Comparison of ENCODE assay signal across 15 cellular contexts in the genomic region with DNA sequence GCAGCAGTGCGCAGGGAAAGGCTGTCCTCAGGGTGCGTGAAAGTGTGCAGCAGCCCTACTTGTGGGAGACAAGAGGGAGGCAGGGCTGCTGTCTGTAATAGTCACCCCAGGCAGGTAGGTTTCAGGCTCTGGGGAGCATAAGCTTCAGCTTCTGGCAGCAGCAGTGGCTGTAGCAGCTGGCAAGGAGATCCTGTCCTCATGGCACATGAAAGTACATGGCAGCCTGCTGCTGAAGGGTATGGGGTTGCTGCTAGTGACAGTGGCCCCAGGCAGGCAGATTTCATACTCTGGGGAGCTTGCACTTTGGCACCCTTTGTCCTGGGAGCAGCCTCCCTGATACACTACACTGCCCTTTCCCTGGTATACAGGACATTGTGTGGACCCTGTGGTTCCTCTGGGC. TPM values are rescaled to one million over a fixed set of nuclear protein-coding genes. Genes with fewer than 3 reads are reported as not detected.
DNase-seq lines count a peak whose midpoint lies in the region; ATAC-seq, FAIRE-seq and TF ChIP-seq lines count a peak whose summit lies in the region.
"Had no signal": no experiment of that assay in that cellular context is flagged by ENCODE, and none has a peak within 500 bp of the region (broad histone marks: within the 10 kb centered on the region; RNA-seq: fewer than 3 reads in every experiment).

No MANE protein-coding gene starts in this region.

- no peaks in the 10 kb centered on the region for H3K4me1 ChIP-seq in BLaER1 treated with 17β-estradiol and CSF1 and Interleukin-3, amounts not matched to agents 10 nM and 100 nM
- H3K4me1 ChIP-seq in K562 (replicated peaks in 1 of 2; ENCODE audit: control insufficient read depth in 2 of 2, insufficient read depth in 2 of 2, low read length in 2 of 2) = peaks cover 0 to 4% of the 10 kb centered on the region in 2 experiments; a peak in 2 of 5 replicates
- peaks cover 7% of the 10 kb centered on the region for H3K4me1 ChIP-seq in osteoblast (ENCODE audit: insufficient read depth, low read length)
- H3K4me1 ChIP-seq: A549 had no signal

- DNase-seq in K562 (ENCODE audit: extremely low read depth in 1 of 4, low spot score in 3 of 4) = no peak
- DNase-seq in left ventricle myocardium superior = peak; percentile 47
- DNase-seq in osteoblast (ENCODE audit: insufficient read length, low spot score, missing footprints) = no peak
- no peak for DNase-seq in AG08396 (ENCODE audit: low spot score)
- DNase-seq: CD4-positive, CD25-positive, alpha-beta regulatory T cell; DMS53; GF-D8; GM23248; H7; IMR-90 had no signal

- FAIRE-seq in K562 (lab: Jason Lieb, UNC) = no peak
- FAIRE-seq: A549, GM19239 had no signal

- WGBS in K562 (ENCODE audit: insufficient coverage, low coverage, missing lambda C conversion rate) = 100% methylated on average over 2 of the region's 2 CpGs

- H3K9me3 ChIP-seq in BLaER1 treated with 17β-estradiol and CSF1 and Interleukin-3, amounts not matched to agents 10 nM and 100 nM (replicated peaks in 1 of 11) = peaks cover 57 to 71% (median 66%) of the 10 kb centered on the region in 11 experiments
- peaks cover 19% of the 10 kb centered on the region for H3K9me3 ChIP-seq in K562 (replicated peaks; ENCODE audit: control insufficient read depth, insufficient read depth, low read depth, low read length)
- no peaks in the 10 kb centered on the region for H3K9me3 ChIP-seq in osteoblast (ENCODE audit: low read depth, low read length)

- no peaks in the 10 kb centered on the region for H3K27me3 ChIP-seq in BLaER1 treated with 17β-estradiol and CSF1 and Interleukin-3, amounts not matched to agents 10 nM and 100 nM
- H3K27me3 ChIP-seq in K562 (ENCODE audit: control insufficient read depth in 2 of 2, insufficient read depth in 2 of 2, low read length in 2 of 2) (no peaks in the 10 kb centered on the region), osteoblast (ENCODE audit: insufficient read depth, low read length) (no peaks in the 10 kb centered on the region)

- no peak for TF ChIP-seq EP300 in K562 (IDR thresholded peaks at IDR 0.05; ENCODE audit: low read length)

- H3K9ac ChIP-seq in BLaER1 treated with 17β-estradiol and CSF1 and Interleukin-3, amounts not matched to agents 10 nM and 100 nM = no peak overlapping the region
- no peak overlapping the region for H3K9ac ChIP-seq in K562 (ENCODE audit: insufficient read depth in 1 of 2, low read depth in 2 of 2, low read length in 2 of 2)
- H3K9ac ChIP-seq: GM23248 had no signal

- POLR2A ChIA-PET in K562 (lab: Yijun Ruan, JAX) = no interaction called here

- no peak for TF ChIP-seq CTCF in K562 (IDR thresholded peaks at IDR 0.05 in 2 of 3, conservative IDR thresholded peaks at IDR 0.05 in 1 of 3; ENCODE audit: insufficient read depth in 2 of 3, low read depth in 1 of 3, low read length in 3 of 3)
- no peak for TF ChIP-seq CTCF in osteoblast (IDR thresholded peaks at IDR 0.05; ENCODE audit: extremely low read depth, low read depth, low read length)

- H3K9me1 ChIP-seq in K562 (ENCODE audit: control insufficient read depth, insufficient read depth, low read length) = no peaks in the 10 kb centered on the region

- H3K79me2 ChIP-seq in K562 (ENCODE audit: control insufficient read depth, insufficient read depth, low read length) = peaks cover 12% of the 10 kb centered on the region
- H3K79me2 ChIP-seq in osteoblast (ENCODE audit: insufficient read depth, low read length) = peaks cover 29% of the 10 kb centered on the region

- 0 out of 22 replicates have a peak, but pooled peaks cover 0 to 6% (median 0%) of the 10 kb centered on the region in 11 experiments for H4K20me1 ChIP-seq in BLaER1 treated with 17β-estradiol and CSF1 and Interleukin-3, amounts not matched to agents 10 nM and 100 nM
- no peaks in the 10 kb centered on the region for H4K20me1 ChIP-seq in K562 (replicated peaks; ENCODE audit: control insufficient read depth, insufficient read depth, low read length)
- no peaks in the 10 kb centered on the region for H4K20me1 ChIP-seq in osteoblast (ENCODE audit: insufficient read depth, low read length)

- no TSS peak for BruUV-seq in K562 (replicated peaks; lab: Mats Ljungman, UMichigan)

- peak overlapping the region in 6 of 10 experiments; percentile 2 to 35 (median 13); a peak in 4 of 20 replicates for H3K4me3 ChIP-seq in BLaER1 treated with 17β-estradiol and CSF1 and Interleukin-3, amounts not matched to agents 10 nM and 100 nM
- H3K4me3 ChIP-seq in K562 (no peak overlapping the region), osteoblast (ENCODE audit: insufficient read depth, low read length) (no peak overlapping the region)
- H3K4me3 ChIP-seq: A549, GM23248 had no signal

- no peak overlapping the region for H3K4me2 ChIP-seq in BLaER1 treated with 17β-estradiol and CSF1 and Interleukin-3, amounts not matched to agents 10 nM and 100 nM
- H3K4me2 ChIP-seq in K562 (ENCODE audit: insufficient read depth, low read length) (no peak overlapping the region), osteoblast (ENCODE audit: insufficient read depth, low read length) (no peak overlapping the region)
- H3K4me2 ChIP-seq: A549 had no signal

- no peak for TF ChIP-seq POLR2A in K562 (conservative IDR thresholded peaks at IDR 0.05)

- H3K36me3 ChIP-seq in BLaER1 treated with 17β-estradiol and CSF1 and Interleukin-3, amounts not matched to agents 10 nM and 100 nM = peaks cover 51 to 90% (median 61%) of the 10 kb centered on the region in 11 experiments
- H3K36me3 ChIP-seq in K562 (ENCODE audit: control insufficient read depth, insufficient read depth, low read length) (peaks cover 27% of the 10 kb centered on the region), osteoblast (ENCODE audit: insufficient read depth, low read length) (no peaks in the 10 kb centered on the region)

- ATAC-seq in K562 (no peak), esophagus mucosa (peak; percentile 17), left ventricle myocardium superior (peak; percentile 89), HG03039 (IDR thresholded peaks at IDR 0.05; ENCODE audit: unreplicated experiment) (no peak)
- ATAC-seq: A549 had no signal

- no peak overlapping the region for H3K27ac ChIP-seq in BLaER1 treated with 17β-estradiol and CSF1 and Interleukin-3, amounts not matched to agents 10 nM and 100 nM
- H3K27ac ChIP-seq in K562 (ENCODE audit: extremely low read depth, low read depth, low read length) (no peak overlapping the region), osteoblast (ENCODE audit: low read depth, low read length) (no peak overlapping the region)
- H3K27ac ChIP-seq: A549, GM23248 had no signal

- CTCF ChIA-PET in K562 (lab: Yijun Ruan, JAX; ENCODE audit: low intra/inter-chr PET ratio) = interaction anchor here (0.6 kb wide), 1 partner anchor 66 kb away, joined by 3 read pairs; no protein-coding TSS in a partner anchor

- TF ChIP-seq RAD21 in K562 (CRISPR knock-in tag; conservative IDR thresholded peaks at IDR 0.05 in 1 of 2, IDR thresholded peaks at IDR 0.05 in 1 of 2) = no peak

- H2AFZ ChIP-seq in K562 (ENCODE audit: low read depth, low read length) = no peak overlapping the region
- H2AFZ ChIP-seq in osteoblast (ENCODE audit: low read length) = no peak overlapping the region
- H2AFZ ChIP-seq: GM23248 had no signal

- in situ Hi-C loops in K562 (cut with MboI) = no loop called here

- intact Hi-C loops in K562 (cut with micrococcal nuclease) (no loop called here), left ventricle myocardium superior (cut with micrococcal nuclease) (loop anchor here (10.0 kb wide), 1 partner anchor 66 kb away; no protein-coding TSS in a partner anchor)

RNA-seq across cellular contexts. Expression of a gene that starts 26.3 kb away (rescaled TPM):
- 218 and 257 TPM in 2 replicates for total RNA-seq in K562 (2011; cell fraction: chromatin; rRNA removed; ENCODE audit: low replicate concordance)
- 151 and 178 TPM in 2 replicates for total RNA-seq in K562 (2011; cell fraction: nucleolus; rRNA removed)
- 203 and 242 TPM in 2 replicates for total RNA-seq in K562 (2011; cell fraction: nucleoplasm; rRNA removed)
- total RNA-seq in K562 (2014; rRNA removed) (22.7 and 26.9 TPM in 2 replicates), K562 (2014; rRNA removed; fragmentation: Illumina TruSeq; extraction: Trizol) (29.3 and 30.2 TPM in 2 replicates), K562 (2015; rRNA removed; fragmentation: Illumina TruSeq; extraction: Trizol) (25.0 and 27.4 TPM in 2 replicates), K562 (2021) (32.7 and 33.2 TPM in 2 replicates), esophagus mucosa (28.2 TPM), left ventricle myocardium superior (77.9 TPM), osteoblast (44.9 and 48.9 TPM in 2 replicates)
- polyA plus RNA-seq in K562 (2011; rRNA removed) (51.7 and 66.5 TPM in 2 replicates), K562 (2014; fragmentation: Illumina TruSeq; extraction: Trizol) (32.2 and 40.1 TPM in 2 replicates), K562 (2014; fragmentation: Nextera tagmentation; extraction: Ambion mirVana) (1 to 10 TPM; 2.4 to 5.9 TPM), K562 (2014; rRNA removed) (23.4 and 28.5 TPM in 2 replicates)
- polyA plus RNA-seq in K562 (2011; cell fraction: cytosol; rRNA removed) = 29.9 and 48.2 TPM in 2 replicates
- polyA plus RNA-seq in K562 (2011; cell fraction: nucleus; rRNA removed) = 76.5 and 77.3 TPM in 2 replicates
- 29.4 and 50.6 TPM in 2 replicates for polyA plus RNA-seq in K562 (2012)
- 84.3 and 87.6 TPM in 2 replicates for polyA minus RNA-seq in K562 (2011; rRNA and poly(A)+ RNA removed)
- 28.8 and 38.0 TPM in 2 replicates for polyA minus RNA-seq in K562 (2011; cell fraction: cytosol; rRNA and poly(A)+ RNA removed)
- 47.7 and 95.0 TPM in 2 replicates for polyA minus RNA-seq in K562 (2011; cell fraction: nucleus; rRNA and poly(A)+ RNA removed)

RNA-seq across cellular contexts. Expression of a gene that starts 26.7 kb away (rescaled TPM):
- 18.2 and 51.7 TPM in 2 replicates for total RNA-seq in K562 (2011; cell fraction: chromatin; rRNA removed; ENCODE audit: low replicate concordance)
- total RNA-seq in K562 (2011; cell fraction: nucleolus; rRNA removed) = 35.4 and 36.2 TPM in 2 replicates
- total RNA-seq in K562 (2011; cell fraction: nucleoplasm; rRNA removed) = 27.1 and 28.9 TPM in 2 replicates
- 16.4 and 20.4 TPM in 2 replicates for total RNA-seq in K562 (2014; rRNA removed)
- total RNA-seq in K562 (2014; rRNA removed; fragmentation: Illumina TruSeq; extraction: Trizol) = 4.5 and 5.4 TPM in 2 replicates
- total RNA-seq in K562 (2015; rRNA removed; fragmentation: Illumina TruSeq; extraction: Trizol) = 10.7 and 13.3 TPM in 2 replicates
- 33.5 and 35.1 TPM in 2 replicates for total RNA-seq in K562 (2021)
- polyA plus RNA-seq in K562 (2011; rRNA removed) = 8.1 and 14.6 TPM in 2 replicates
- 11.3 and 22.9 TPM in 2 replicates for polyA plus RNA-seq in K562 (2011; cell fraction: cytosol; rRNA removed)
- polyA plus RNA-seq in K562 (2011; cell fraction: nucleus; rRNA removed) = 32.8 and 67.9 TPM in 2 replicates
- polyA plus RNA-seq in K562 (2012) = 23.9 and 26.1 TPM in 2 replicates
- polyA plus RNA-seq in K562 (2014; fragmentation: Illumina TruSeq; extraction: Trizol) = 16.0 and 26.9 TPM in 2 replicates
- polyA plus RNA-seq in K562 (2014; fragmentation: Nextera tagmentation; extraction: Ambion mirVana) = 1 to 10 TPM; 1.9 to 2.6 TPM
- 20.0 and 24.8 TPM in 2 replicates for polyA plus RNA-seq in K562 (2014; rRNA removed)
- polyA minus RNA-seq in K562 (2011; rRNA and poly(A)+ RNA removed) = 4.9 and 5.2 TPM in 2 replicates
- 13.6 and 15.4 TPM in 2 replicates for polyA minus RNA-seq in K562 (2011; cell fraction: cytosol; rRNA and poly(A)+ RNA removed)
- polyA minus RNA-seq in K562 (2011; cell fraction: nucleus; rRNA and poly(A)+ RNA removed) = 16.6 and 17.4 TPM in 2 replicates
- 10.6 TPM for total RNA-seq in esophagus mucosa
- total RNA-seq in left ventricle myocardium superior = 24.5 TPM
- total RNA-seq in osteoblast = 25.9 and 30.0 TPM in 2 replicates

RNA-seq across cellular contexts. Expression of a gene that starts 42.2 kb away (rescaled TPM):
- 0.30 and 0.44 TPM in 2 replicates for total RNA-seq in K562 (2011; cell fraction: chromatin; rRNA removed; ENCODE audit: low replicate concordance)
- 0.39 TPM in 1 of 2 replicates, not detected in the other for total RNA-seq in K562 (2011; cell fraction: nucleolus; rRNA removed)
- 0.81 TPM in 1 of 2 replicates, not detected in the other for total RNA-seq in K562 (2011; cell fraction: nucleoplasm; rRNA removed)
- total RNA-seq in K562 (2014; rRNA removed) = not detected in 2 replicates
- total RNA-seq in K562 (2014; rRNA removed; fragmentation: Illumina TruSeq; extraction: Trizol) = not detected in 2 replicates
- total RNA-seq in K562 (2015; rRNA removed; fragmentation: Illumina TruSeq; extraction: Trizol) = 0.11 TPM in 1 of 2 replicates, not detected in the other
- total RNA-seq in K562 (2021) = not detected in 2 replicates
- polyA plus RNA-seq in K562 (2011; rRNA removed) = 0.07 and 0.11 TPM in 2 replicates
- polyA plus RNA-seq in K562 (2011; cell fraction: cytosol; rRNA removed) = not detected in 2 replicates
- 0.31 and 0.38 TPM in 2 replicates for polyA plus RNA-seq in K562 (2011; cell fraction: nucleus; rRNA removed)
- 0.20 and 0.58 TPM in 2 replicates for polyA plus RNA-seq in K562 (2012)
- not detected in 2 replicates for polyA plus RNA-seq in K562 (2014; fragmentation: Illumina TruSeq; extraction: Trizol)
- under 1 TPM; 0.03 to 0.06 TPM for polyA plus RNA-seq in K562 (2014; fragmentation: Nextera tagmentation; extraction: Ambion mirVana)
- 0.04 and 0.07 TPM in 2 replicates for polyA plus RNA-seq in K562 (2014; rRNA removed)
- polyA minus RNA-seq in K562 (2011; rRNA and poly(A)+ RNA removed) = 0.14 TPM in 1 of 2 replicates, not detected in the other
- not detected in 2 replicates for polyA minus RNA-seq in K562 (2011; cell fraction: cytosol; rRNA and poly(A)+ RNA removed)
- polyA minus RNA-seq in K562 (2011; cell fraction: nucleus; rRNA and poly(A)+ RNA removed) = not detected in 2 replicates
- total RNA-seq in esophagus mucosa = 1.1 TPM
- 0.37 TPM for total RNA-seq in left ventricle myocardium superior
- under 0.01 and 0.29 TPM in 2 replicates for total RNA-seq in osteoblast
- total RNA-seq: GM23248 had no signal

Comparison
In these comparisons a context has a peak if more than half of its experiments do, and no peak if none do; other contexts are left out.
1. H3K4me3 ChIP-seq: peak in BLaER1 treated with 17β-estradiol and CSF1 and Interleukin-3, amounts not matched to agents 10 nM and 100 nM (6 of 10); none in K562 (single experiment) and osteoblast (single experiment).
2. ATAC-seq: peak in esophagus mucosa (single experiment) and left ventricle myocardium superior (single experiment); none in K562 (single experiment) and HG03039 (single experiment).